Comparison of ENCODE assay signal across 1 cellular context in the genomic region with DNA sequence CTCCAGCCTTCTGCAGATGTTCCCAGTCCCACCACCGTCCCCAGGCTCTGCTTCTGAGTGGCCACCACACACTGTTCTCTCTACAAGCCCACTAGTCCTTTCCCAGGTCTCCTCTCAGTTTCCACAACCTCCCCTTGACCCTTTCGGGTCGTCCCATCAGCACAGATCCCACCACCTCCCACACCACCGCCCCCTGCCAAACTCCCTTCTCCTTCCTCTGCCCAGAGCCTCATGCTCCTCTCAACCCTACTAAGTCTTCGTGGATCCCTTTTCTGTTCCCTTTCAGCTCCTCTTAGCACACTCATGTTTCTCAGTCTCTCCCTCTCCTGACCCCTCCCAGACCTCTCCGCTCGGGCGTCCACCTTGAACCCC.
TF ChIP-seq lines count a peak whose summit lies in the region.

No MANE protein-coding gene starts in this region.

TF ChIP-seq in WTC11, 78 proteins besides CTCF, POLR2A, EP300 and RAD21 (continued from another document):
- TF ChIP-seq, protein P1, sequence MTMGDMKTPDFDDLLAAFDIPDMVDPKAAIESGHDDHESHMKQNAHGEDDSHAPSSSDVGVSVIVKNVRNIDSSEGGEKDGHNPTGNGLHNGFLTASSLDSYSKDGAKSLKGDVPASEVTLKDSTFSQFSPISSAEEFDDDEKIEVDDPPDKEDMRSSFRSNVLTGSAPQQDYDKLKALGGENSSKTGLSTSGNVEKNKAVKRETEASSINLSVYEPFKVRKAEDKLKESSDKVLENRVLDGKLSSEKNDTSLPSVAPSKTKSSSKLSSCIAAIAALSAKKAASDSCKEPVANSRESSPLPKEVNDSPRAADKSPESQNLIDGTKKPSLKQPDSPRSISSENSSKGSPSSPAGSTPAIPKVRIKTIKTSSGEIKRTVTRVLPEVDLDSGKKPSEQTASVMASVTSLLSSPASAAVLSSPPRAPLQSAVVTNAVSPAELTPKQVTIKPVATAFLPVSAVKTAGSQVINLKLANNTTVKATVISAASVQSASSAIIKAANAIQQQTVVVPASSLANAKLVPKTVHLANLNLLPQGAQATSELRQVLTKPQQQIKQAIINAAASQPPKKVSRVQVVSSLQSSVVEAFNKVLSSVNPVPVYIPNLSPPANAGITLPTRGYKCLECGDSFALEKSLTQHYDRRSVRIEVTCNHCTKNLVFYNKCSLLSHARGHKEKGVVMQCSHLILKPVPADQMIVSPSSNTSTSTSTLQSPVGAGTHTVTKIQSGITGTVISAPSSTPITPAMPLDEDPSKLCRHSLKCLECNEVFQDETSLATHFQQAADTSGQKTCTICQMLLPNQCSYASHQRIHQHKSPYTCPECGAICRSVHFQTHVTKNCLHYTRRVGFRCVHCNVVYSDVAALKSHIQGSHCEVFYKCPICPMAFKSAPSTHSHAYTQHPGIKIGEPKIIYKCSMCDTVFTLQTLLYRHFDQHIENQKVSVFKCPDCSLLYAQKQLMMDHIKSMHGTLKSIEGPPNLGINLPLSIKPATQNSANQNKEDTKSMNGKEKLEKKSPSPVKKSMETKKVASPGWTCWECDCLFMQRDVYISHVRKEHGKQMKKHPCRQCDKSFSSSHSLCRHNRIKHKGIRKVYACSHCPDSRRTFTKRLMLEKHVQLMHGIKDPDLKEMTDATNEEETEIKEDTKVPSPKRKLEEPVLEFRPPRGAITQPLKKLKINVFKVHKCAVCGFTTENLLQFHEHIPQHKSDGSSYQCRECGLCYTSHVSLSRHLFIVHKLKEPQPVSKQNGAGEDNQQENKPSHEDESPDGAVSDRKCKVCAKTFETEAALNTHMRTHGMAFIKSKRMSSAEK (CRISPR knock-in tag; IDR thresholded peaks at IDR 0.05; ENCODE audit: borderline replicate concordance): no peak
- TF ChIP-seq, protein P2, sequence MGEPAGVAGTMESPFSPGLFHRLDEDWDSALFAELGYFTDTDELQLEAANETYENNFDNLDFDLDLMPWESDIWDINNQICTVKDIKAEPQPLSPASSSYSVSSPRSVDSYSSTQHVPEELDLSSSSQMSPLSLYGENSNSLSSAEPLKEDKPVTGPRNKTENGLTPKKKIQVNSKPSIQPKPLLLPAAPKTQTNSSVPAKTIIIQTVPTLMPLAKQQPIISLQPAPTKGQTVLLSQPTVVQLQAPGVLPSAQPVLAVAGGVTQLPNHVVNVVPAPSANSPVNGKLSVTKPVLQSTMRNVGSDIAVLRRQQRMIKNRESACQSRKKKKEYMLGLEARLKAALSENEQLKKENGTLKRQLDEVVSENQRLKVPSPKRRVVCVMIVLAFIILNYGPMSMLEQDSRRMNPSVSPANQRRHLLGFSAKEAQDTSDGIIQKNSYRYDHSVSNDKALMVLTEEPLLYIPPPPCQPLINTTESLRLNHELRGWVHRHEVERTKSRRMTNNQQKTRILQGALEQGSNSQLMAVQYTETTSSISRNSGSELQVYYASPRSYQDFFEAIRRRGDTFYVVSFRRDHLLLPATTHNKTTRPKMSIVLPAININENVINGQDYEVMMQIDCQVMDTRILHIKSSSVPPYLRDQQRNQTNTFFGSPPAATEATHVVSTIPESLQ (CRISPR knock-in tag; IDR thresholded peaks at IDR 0.05): no peak
- TF ChIP-seq KAT7 (CRISPR knock-in tag; IDR thresholded peaks at IDR 0.05; ENCODE audit: borderline replicate concordance) (no peak), FOXP1 (CRISPR knock-in tag; IDR thresholded peaks at IDR 0.05; ENCODE audit: borderline replicate concordance) (no peak), IRF2 (CRISPR knock-in tag; IDR thresholded peaks at IDR 0.05; ENCODE audit: borderline replicate concordance, low read depth) (no peak), CREM (CRISPR knock-in tag; IDR thresholded peaks at IDR 0.05) (no peak), TP53 (CRISPR knock-in tag; IDR thresholded peaks at IDR 0.05) (no peak)
- TF ChIP-seq, protein P3, sequence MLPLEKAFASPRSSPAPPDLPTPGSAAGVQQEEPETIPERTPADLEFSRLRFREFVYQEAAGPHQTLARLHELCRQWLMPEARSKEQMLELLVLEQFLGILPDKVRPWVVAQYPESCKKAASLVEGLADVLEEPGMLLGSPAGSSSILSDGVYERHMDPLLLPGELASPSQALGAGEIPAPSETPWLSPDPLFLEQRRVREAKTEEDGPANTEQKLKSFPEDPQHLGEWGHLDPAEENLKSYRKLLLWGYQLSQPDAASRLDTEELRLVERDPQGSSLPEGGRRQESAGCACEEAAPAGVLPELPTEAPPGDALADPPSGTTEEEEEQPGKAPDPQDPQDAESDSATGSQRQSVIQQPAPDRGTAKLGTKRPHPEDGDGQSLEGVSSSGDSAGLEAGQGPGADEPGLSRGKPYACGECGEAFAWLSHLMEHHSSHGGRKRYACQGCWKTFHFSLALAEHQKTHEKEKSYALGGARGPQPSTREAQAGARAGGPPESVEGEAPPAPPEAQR (CRISPR knock-in tag; IDR thresholded peaks at IDR 0.05): no peak
- TF ChIP-seq, protein P4, sequence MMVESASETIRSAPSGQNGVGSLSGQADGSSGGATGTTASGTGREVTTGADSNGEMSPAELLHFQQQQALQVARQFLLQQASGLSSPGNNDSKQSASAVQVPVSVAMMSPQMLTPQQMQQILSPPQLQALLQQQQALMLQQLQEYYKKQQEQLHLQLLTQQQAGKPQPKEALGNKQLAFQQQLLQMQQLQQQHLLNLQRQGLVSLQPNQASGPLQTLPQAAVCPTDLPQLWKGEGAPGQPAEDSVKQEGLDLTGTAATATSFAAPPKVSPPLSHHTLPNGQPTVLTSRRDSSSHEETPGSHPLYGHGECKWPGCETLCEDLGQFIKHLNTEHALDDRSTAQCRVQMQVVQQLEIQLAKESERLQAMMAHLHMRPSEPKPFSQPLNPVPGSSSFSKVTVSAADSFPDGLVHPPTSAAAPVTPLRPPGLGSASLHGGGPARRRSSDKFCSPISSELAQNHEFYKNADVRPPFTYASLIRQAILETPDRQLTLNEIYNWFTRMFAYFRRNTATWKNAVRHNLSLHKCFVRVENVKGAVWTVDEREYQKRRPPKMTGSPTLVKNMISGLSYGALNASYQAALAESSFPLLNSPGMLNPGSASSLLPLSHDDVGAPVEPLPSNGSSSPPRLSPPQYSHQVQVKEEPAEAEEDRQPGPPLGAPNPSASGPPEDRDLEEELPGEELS (CRISPR knock-in tag; IDR thresholded peaks at IDR 0.05): no peak
